ENCODE assay signal across 16 cellular contexts in the genomic region with DNA sequence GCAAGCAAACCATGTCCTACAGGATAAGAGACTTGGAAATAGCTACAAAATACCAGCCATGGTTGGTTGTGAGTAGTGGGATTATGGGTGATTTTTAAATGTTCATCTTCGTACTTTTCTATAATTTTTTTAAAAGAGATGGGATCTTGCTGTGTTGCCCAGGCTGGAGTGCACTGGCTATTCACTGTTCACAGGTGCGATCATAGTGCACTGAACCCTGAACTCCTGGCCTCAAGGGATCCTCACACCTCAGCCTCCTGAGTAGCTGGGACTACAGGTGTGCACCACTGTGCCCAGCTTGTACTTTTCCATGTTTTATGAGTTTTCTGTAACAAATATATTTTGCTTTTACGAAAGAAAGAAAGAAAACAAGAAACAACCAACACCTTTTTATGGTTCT.
DNase-seq lines count a peak whose midpoint lies in the region; ATAC-seq and TF ChIP-seq lines count a peak whose summit lies in the region.
"Had no signal": no experiment of that assay in that cellular context is flagged by ENCODE, and none has a peak within 500 bp of the region (broad histone marks: within the 10 kb centered on the region; RNA-seq: fewer than 3 reads in every experiment).

No MANE protein-coding gene starts in this region.

- no peaks in the 10 kb centered on the region for H3K9me3 ChIP-seq in HEK293 (ENCODE audit: control insufficient read depth, insufficient read depth, low read depth, low read length)
- H3K9me3 ChIP-seq: HAP-1 had no signal

- H3K4me3 Mint-ChIP-seq in type B pancreatic cell: no peak overlapping the region
- H3K4me3 Mint-ChIP-seq: CD4-positive, alpha-beta memory T cell had no signal

- H3K27ac ChIP-seq in HEK293 (ENCODE audit: extremely low read depth, low read depth, low read length) (no peak overlapping the region), KMS-11 (peak overlapping the region; percentile 67)

- no peak overlapping the region for H3K27ac Mint-ChIP-seq in type B pancreatic cell
- H3K27ac Mint-ChIP-seq: CD4-positive, alpha-beta memory T cell had no signal

- no peak for TF ChIP-seq POLR2A in erythroblast (IDR thresholded peaks at IDR 0.05; ENCODE audit: low read length)

- CTCF ChIA-PET in HEK293 (lab: Yijun Ruan, JAX): interaction anchor here (1.8 kb wide), 1 partner anchor 64 kb away, joined by 5 read pairs; no protein-coding TSS in a partner anchor
- CTCF ChIA-PET in GM10248 (lab: Yijun Ruan, JAX): interaction anchor here (1.2 to 2.4 kb wide), 3 partner anchors 10 to 226 kb away, joined by 4 to 8 read pairs (median 4); no protein-coding TSS in a partner anchor

- no peaks in the 10 kb centered on the region for H3K27me3 ChIP-seq in KMS-11 (ENCODE audit: insufficient read depth, low read depth)

- H3K9ac ChIP-seq in KMS-11: no peak overlapping the region

- H3K9me3 Mint-ChIP-seq in type B pancreatic cell: no peaks in the 10 kb centered on the region

- ATAC-seq in HG03442 (IDR thresholded peaks at IDR 0.05; ENCODE audit: unreplicated experiment): no peak

- H4K20me1 ChIP-seq in KMS-11 (ENCODE audit: insufficient read depth): no peaks in the 10 kb centered on the region

- H3K4me1 ChIP-seq in HEK293 (ENCODE audit: control insufficient read depth, insufficient read depth, low read length) (no peaks in the 10 kb centered on the region), KMS-11 (ENCODE audit: low read depth, poor library complexity, severe bottlenecking) (peaks cover 44% of the 10 kb centered on the region)
- H3K4me1 ChIP-seq: HAP-1 had no signal

- no peaks in the 10 kb centered on the region for H3K36me3 ChIP-seq in HEK293 (ENCODE audit: control insufficient read depth in 2 of 2, insufficient read depth in 1 of 2, low read length in 2 of 2)
- no peaks in the 10 kb centered on the region for H3K36me3 ChIP-seq in KMS-11 (ENCODE audit: insufficient read depth)
- H3K36me3 ChIP-seq: HAP-1 had no signal

- H3K27me3 Mint-ChIP-seq in type B pancreatic cell: peaks cover 26% of the 10 kb centered on the region

- peak overlapping the region; percentile 33; the same call in 1 of the 2 replicates for H3K4me2 ChIP-seq in KMS-11

- no peaks in the 10 kb centered on the region for H3K79me2 ChIP-seq in KMS-11 (ENCODE audit: insufficient read depth, low read depth)

- TF ChIP-seq CTCF in HEK293 (tag by site-specific recombination; IDR thresholded peaks at IDR 0.05) (no peak), KMS-11 (conservative IDR thresholded peaks at IDR 0.05; ENCODE audit: low read depth, low read length) (no peak), type B pancreatic cell (conservative IDR thresholded peaks at IDR 0.05) (no peak), GM10248 (IDR thresholded peaks at IDR 0.05; ENCODE audit: control extremely low read depth, extremely low read depth, low read depth, missing control alignments) (no peak)

- H3K4me3 ChIP-seq in HEK293 (ENCODE audit: low read depth, low read length) (no peak overlapping the region), KMS-11 (IDR thresholded peaks at IDR 0.05; ENCODE audit: insufficient read depth, low read depth, low read length) (no peak overlapping the region)
- H3K4me3 ChIP-seq: HAP-1 had no signal

- peaks cover 23% of the 10 kb centered on the region for H3K4me1 Mint-ChIP-seq in type B pancreatic cell (ENCODE audit: unreplicated experiment)
- H3K4me1 Mint-ChIP-seq: CD4-positive, alpha-beta memory T cell had no signal

- peak overlapping the region; percentile 27; the same call in 1 of the 2 replicates for H2AFZ ChIP-seq in KMS-11 (ENCODE audit: low read depth)

- POLR2A ChIA-PET in HEK293 (lab: Yijun Ruan, JAX) (no interaction called here), GM10248 (lab: Yijun Ruan, JAX) (no interaction called here)

- DNase-seq in mesenteric fat pad (ENCODE audit: low spot score) (peak; percentile 3), type B pancreatic cell (ENCODE audit: extremely low spot score, unreplicated experiment) (peak; percentile 25), erythroblast (lab: John Stamatoyannopoulos, UW) (no peak), GM10248 (ENCODE audit: extremely low spot score) (no peak)
- DNase-seq: C1 segment of cervical spinal cord; Calu3; CD4-positive, alpha-beta memory T cell; COR-L47; DMS53; DMS79 treated with DMSO at 0.1 percent for 48 hours; GF-D8; GOT3 had no signal

- H3K36me3 Mint-ChIP-seq in type B pancreatic cell: no peaks in the 10 kb centered on the region
- H3K36me3 Mint-ChIP-seq: CD4-positive, alpha-beta memory T cell had no signal

TF ChIP-seq in HEK293, 187 proteins besides CTCF, POLR2A, EP300 and RAD21:
- no peak for TF ChIP-seq ZNF394 (tag by site-specific recombination; IDR thresholded peaks at IDR 0.05; ENCODE audit: borderline replicate concordance)
- TF ChIP-seq ZNF121 (tag by site-specific recombination; IDR thresholded peaks at IDR 0.05): 0 out of 2 replicates have a peak, but pooled peaks have one; percentile 70

Comparison
In these comparisons a context has a peak if more than half of its experiments do, and no peak if none do; other contexts are left out.
1. DNase-seq: peak in mesenteric fat pad (single experiment) and type B pancreatic cell (single experiment); none in erythroblast (0 of 2) and GM10248 (single experiment).